ENCODE assay signal across 8 cellular contexts in the genomic region with DNA sequence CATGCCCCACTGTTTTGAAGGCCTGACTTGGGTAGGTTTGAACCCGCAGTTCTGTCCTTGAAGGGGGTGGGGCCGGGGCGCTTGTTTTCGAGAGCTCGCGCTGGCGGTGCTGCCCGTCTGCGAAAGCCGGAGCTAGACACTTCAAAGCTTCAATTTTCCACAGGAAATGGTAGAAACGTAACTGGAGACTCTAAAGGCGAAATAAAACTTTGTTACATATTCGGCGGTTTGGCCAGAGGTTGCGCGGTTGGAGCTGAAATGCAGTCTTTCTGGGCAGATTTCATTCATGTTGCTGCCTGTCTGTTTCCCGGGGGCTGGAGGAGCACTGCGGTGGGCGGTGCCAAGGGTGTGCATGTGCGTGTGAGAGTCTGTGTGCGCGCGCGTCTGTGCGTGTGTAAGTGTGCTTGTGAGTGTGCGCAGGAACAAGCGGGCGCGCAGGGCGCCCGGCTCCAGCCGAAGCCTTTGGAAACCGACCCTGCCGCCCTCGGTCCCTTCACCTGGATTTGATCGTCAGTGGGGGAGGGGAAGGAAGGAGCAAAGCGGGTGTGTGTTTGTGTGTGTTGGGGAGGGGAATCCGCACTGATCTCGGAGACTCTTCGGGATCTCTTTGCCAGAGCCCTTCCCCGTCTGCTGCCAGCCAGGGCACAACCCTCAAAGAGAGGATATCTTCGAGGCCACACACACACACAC.
DNase-seq lines count a peak whose midpoint lies in the region; ATAC-seq and TF ChIP-seq lines count a peak whose summit lies in the region.

No MANE protein-coding gene starts in this region.

- peaks cover 19% of the 10 kb centered on the region for H3K27me3 Mint-ChIP-seq in HFFc6 (ENCODE audit: insufficient read depth)

- H3K9me3 Mint-ChIP-seq in activated naive CD4-positive, alpha-beta T cell treated with anti-CD3 and anti-CD28 coated beads, Interleukin-2, amount 50 U/mL, for 72 hours: no peaks in the 10 kb centered on the region
- H3K9me3 Mint-ChIP-seq in HFFc6: no peaks in the 10 kb centered on the region; the same call in 1 of the 2 replicates

- H3K4me3 Mint-ChIP-seq in HFFc6: no peak overlapping the region

- peaks cover 5 to 18% of the 10 kb centered on the region in 2 donors for H3K36me3 Mint-ChIP-seq in activated naive CD4-positive, alpha-beta T cell treated with anti-CD3 and anti-CD28 coated beads, Interleukin-2, amount 50 U/mL, for 72 hours
- no peaks in the 10 kb centered on the region for H3K36me3 Mint-ChIP-seq in HFFc6 (ENCODE audit: low read depth)

- peak; percentile 41 to 42 for ATAC-seq in activated naive CD4-positive, alpha-beta T cell treated with anti-CD3 and anti-CD28 coated beads, Interleukin-2, amount 50 U/mL, for 72 hours
- ATAC-seq in omental fat pad (ENCODE audit: low FRiP score): no peak

- DNase-seq in EH (ENCODE audit: low read depth) (peak; percentile 14), RPMI7951 (ENCODE audit: low read depth) (peak; percentile 38), iPS DF 6.9 (ENCODE audit: low read depth, low spot score) (no peak), NCI-H526 treated with DMSO at 0.1 percent for 48 hours (lab: John Stamatoyannopoulos, UW) (no peak), omental fat pad (ENCODE audit: low spot score) (no peak), HFFc6 (no peak)
- peak; percentile 71 to 82 for DNase-seq in activated naive CD4-positive, alpha-beta T cell treated with anti-CD3 and anti-CD28 coated beads, Interleukin-2, amount 50 U/mL, for 72 hours (ENCODE audit: low spot score in 2 of 2)
- peak; percentile 25 to 32 for DNase-seq in stimulated activated CD4-positive, alpha-beta T cell treated with anti-CD3 and anti-CD28 coated beads, Interleukin-1b, Interleukin-23, amount 100 ng/mL, for 1 hour (ENCODE audit: low read depth in 2 of 2)

- H3K36me3 ChIP-seq in iPS DF 6.9 (ENCODE audit: control insufficient read depth, insufficient read depth, low read length): no peaks in the 10 kb centered on the region

- peak overlapping the region; percentile 74; the same call in 1 of the 2 replicates for H3K4me3 ChIP-seq in iPS DF 6.9 (ENCODE audit: low read length)

- H3K27me3 ChIP-seq in iPS DF 6.9 (ENCODE audit: control insufficient read depth, insufficient read depth, low read length): peaks cover 15% of the 10 kb centered on the region; the same call in 1 of the 2 replicates

- no CpG with 5 or more reads among the region's 42 CpGs for WGBS in iPS DF 6.9 (ENCODE audit: insufficient coverage, insufficient read length)

- no peak overlapping the region for H3K27ac ChIP-seq in iPS DF 6.9 (ENCODE audit: low read length)

- no peaks in the 10 kb centered on the region for H3K9me3 ChIP-seq in iPS DF 6.9 (ENCODE audit: control insufficient read depth, insufficient read depth, low read length)

- H3K4me1 ChIP-seq in iPS DF 6.9 (ENCODE audit: control insufficient read depth, insufficient read depth, low read length): no peaks in the 10 kb centered on the region; the same call in 1 of the 2 replicates

- TF ChIP-seq CTCF in omental fat pad (IDR thresholded peaks at IDR 0.05) (no peak), HFFc6 (IDR thresholded peaks at IDR 0.05) (no peak)

- H3K4me1 Mint-ChIP-seq in HFFc6 (ENCODE audit: low read depth): no peaks in the 10 kb centered on the region

- H3K27ac Mint-ChIP-seq in activated naive CD4-positive, alpha-beta T cell treated with anti-CD3 and anti-CD28 coated beads, Interleukin-2, amount 50 U/mL, for 72 hours: peak overlapping the region; percentile 93 to 99
- no peak overlapping the region for H3K27ac Mint-ChIP-seq in HFFc6

Comparison
In these comparisons a context has a peak if more than half of its experiments do, and no peak if none do; other contexts are left out.
1. DNase-seq: peak in EH (single experiment), RPMI7951 (single experiment), activated naive CD4-positive, alpha-beta T cell treated with anti-CD3 and anti-CD28 coated beads, Interleukin-2, amount 50 U/mL, for 72 hours (2 of 2) and stimulated activated CD4-positive, alpha-beta T cell treated with anti-CD3 and anti-CD28 coated beads, Interleukin-1b, Interleukin-23, amount 100 ng/mL, for 1 hour (2 of 2); none in iPS DF 6.9 (single experiment), NCI-H526 treated with DMSO at 0.1 percent for 48 hours (single experiment), omental fat pad (single experiment) and HFFc6 (single experiment).